Comparison of ENCODE assay signal across 8 cellular contexts in the genomic region with DNA sequence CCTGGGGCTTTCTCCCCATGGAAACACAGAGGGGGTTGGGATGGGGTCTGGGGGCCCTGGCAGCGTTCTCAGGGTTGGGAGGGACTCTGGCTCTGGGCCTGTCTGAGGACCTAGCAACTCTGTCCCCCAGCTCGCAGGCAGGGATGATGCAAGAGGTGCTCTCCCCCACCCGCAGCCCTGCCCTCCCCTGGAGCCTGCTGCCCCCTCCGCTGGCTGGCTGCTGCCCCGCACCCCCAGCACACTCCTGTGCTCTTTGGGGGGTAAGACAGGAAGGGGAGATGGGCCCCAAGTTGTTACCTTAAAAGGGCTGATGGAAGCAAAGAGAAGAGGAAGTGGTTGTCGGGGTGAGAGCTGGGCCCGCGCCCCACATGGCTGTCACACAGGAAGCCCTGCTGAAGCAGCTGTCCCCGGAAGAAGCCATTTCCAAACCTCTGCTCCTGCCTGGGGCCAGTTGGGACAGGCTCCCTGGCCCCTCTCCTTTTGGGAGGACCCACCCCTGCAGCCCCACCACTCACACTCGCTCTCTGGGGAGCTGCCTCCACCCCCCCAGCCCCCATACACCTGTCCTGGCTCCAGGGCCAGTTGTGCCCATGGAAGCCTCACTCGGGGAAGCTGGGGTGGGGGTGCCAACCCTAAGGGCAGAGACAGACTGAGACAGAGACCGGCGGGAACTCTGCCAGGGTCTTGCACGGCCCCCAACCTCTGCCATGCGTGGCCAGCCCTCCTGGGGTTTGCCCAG.
A peak's percentile ranks its signal among the peaks of the same experiment; 100 is the strongest.
DNase-seq lines count a peak whose midpoint lies in the region; ATAC-seq lines count a peak whose summit lies in the region.

No MANE protein-coding gene starts in this region.

- peak overlapping the region; percentile 12 for H3K9ac ChIP-seq in mucosa of stomach (ENCODE audit: low read length)

- ATAC-seq in GM21390 (IDR thresholded peaks at IDR 0.05; ENCODE audit: unreplicated experiment) = peak; percentile 36

- H3K36me3 Mint-ChIP-seq in activated naive CD4-positive, alpha-beta T cell treated with anti-CD3 and anti-CD28 coated beads, Interleukin-2, amount 10 ng/mL, durations not matched to agents 7 days and 5 days = peaks cover 42% of the 10 kb centered on the region

- H3K9me3 Mint-ChIP-seq in activated naive CD4-positive, alpha-beta T cell treated with anti-CD3 and anti-CD28 coated beads, Interleukin-2, amount 10 ng/mL, durations not matched to agents 7 days and 5 days = no peaks in the 10 kb centered on the region

- peaks cover 5% of the 10 kb centered on the region for H3K27me3 Mint-ChIP-seq in activated naive CD4-positive, alpha-beta T cell treated with anti-CD3 and anti-CD28 coated beads, Interleukin-2, amount 10 ng/mL, durations not matched to agents 7 days and 5 days

- peaks cover 8% of the 10 kb centered on the region for H3K27me3 ChIP-seq in mucosa of stomach (ENCODE audit: control insufficient read depth, insufficient read depth, low read length)

- peak overlapping the region; percentile 98 for H3K27ac Mint-ChIP-seq in activated naive CD4-positive, alpha-beta T cell treated with anti-CD3 and anti-CD28 coated beads, Interleukin-2, amount 10 ng/mL, durations not matched to agents 7 days and 5 days

- no peak overlapping the region for H3K4me3 ChIP-seq in mucosa of stomach (ENCODE audit: low read length)

- H3K27ac ChIP-seq in substantia nigra (ENCODE audit: low read depth, low read length, poor library complexity, severe bottlenecking) = peak overlapping the region; percentile 74

- peaks cover 32% of the 10 kb centered on the region for H3K4me1 Mint-ChIP-seq in activated naive CD4-positive, alpha-beta T cell treated with anti-CD3 and anti-CD28 coated beads, Interleukin-2, amount 10 ng/mL, durations not matched to agents 7 days and 5 days

- peaks cover 18% of the 10 kb centered on the region for H3K4me1 ChIP-seq in mucosa of stomach (ENCODE audit: control insufficient read depth, insufficient read depth, low read length)

- CTCF ChIA-PET in activated naive CD4-positive, alpha-beta T cell treated with anti-CD3 and anti-CD28 coated beads, Interleukin-2, amount 10 ng/mL, durations not matched to agents 7 days and 5 days (lab: Charles Lee) = interaction anchor here (0.6 to 2.7 kb wide), 9 partner anchors 11 to 464 kb away, joined by 3 to 13 read pairs (median 4); a partner anchor contains a TSS

- H3K36me3 ChIP-seq in mucosa of stomach (ENCODE audit: control insufficient read depth, insufficient read depth, low read length) = no peaks in the 10 kb centered on the region

- no peaks in the 10 kb centered on the region for H3K9me3 ChIP-seq in mucosa of stomach (ENCODE audit: control insufficient read depth, low read length)

- peak overlapping the region; percentile 100 for H3K4me3 Mint-ChIP-seq in activated naive CD4-positive, alpha-beta T cell treated with anti-CD3 and anti-CD28 coated beads, Interleukin-2, amount 10 ng/mL, durations not matched to agents 7 days and 5 days

- peak; percentile 98 for DNase-seq in SKM-1 treated with dmso at 0.1 percent for 144 hours (lab: John Stamatoyannopoulos, UW; ENCODE audit: unreplicated experiment)
- DNase-seq in activated naive CD4-positive, alpha-beta T cell treated with anti-CD3 and anti-CD28 coated beads, Interleukin-2, amount 10 ng/mL, durations not matched to agents 7 days and 5 days = peak; percentile 92
- DNase-seq in substantia nigra (lab: John Stamatoyannopoulos, UW) = peak in 26 of 49 donors; percentile 6 to 78 (median 34)
- no peak for DNase-seq in NCI-H146 treated with DMSO at 0.1 percent for 48 hours (lab: John Stamatoyannopoulos, UW; ENCODE audit: unreplicated experiment)
- DNase-seq in NCI-H510A (lab: John Stamatoyannopoulos, UW) = no peak
- DNase-seq in NCI-H187 treated with DMSO at 0.1 percent for 48 hours (lab: John Stamatoyannopoulos, UW) = no peak

Comparison
In these comparisons a context has a peak if more than half of its experiments do, and no peak if none do; other contexts are left out.
1. DNase-seq: peak in SKM-1 treated with dmso at 0.1 percent for 144 hours (single experiment), activated naive CD4-positive, alpha-beta T cell treated with anti-CD3 and anti-CD28 coated beads, Interleukin-2, amount 10 ng/mL, durations not matched to agents 7 days and 5 days (single experiment) and substantia nigra (26 of 49); none in NCI-H146 treated with DMSO at 0.1 percent for 48 hours (single experiment), NCI-H510A (single experiment) and NCI-H187 treated with DMSO at 0.1 percent for 48 hours (single experiment).